42 cellular contexts compared by ENCODE assay signal in the genomic region with DNA sequence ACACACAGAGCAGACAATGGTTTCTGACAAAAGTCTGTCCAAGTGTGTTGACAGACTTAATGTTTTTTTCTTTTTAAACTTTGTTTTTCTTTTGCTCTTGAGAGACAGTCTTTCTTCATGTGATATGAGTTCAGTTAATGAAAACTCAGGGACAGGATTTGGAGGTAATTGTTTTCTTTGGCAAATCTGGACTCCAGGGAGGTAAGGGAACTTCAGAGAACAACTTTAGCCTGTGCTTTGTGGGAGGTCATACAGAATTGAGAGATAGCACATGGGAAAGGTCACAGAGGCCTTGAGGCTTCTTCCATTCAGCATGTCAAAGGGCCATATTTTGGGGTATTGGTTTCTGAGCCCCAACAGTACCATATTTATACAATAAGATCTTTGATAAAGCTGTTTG. TPM values are rescaled to one million over a fixed set of nuclear protein-coding genes. Genes with fewer than 3 reads are reported as not detected.
"Had no signal": no experiment of that assay in that cellular context is flagged by ENCODE, and none has a peak within 500 bp of the region (broad histone marks: within the 10 kb centered on the region; RNA-seq: fewer than 3 reads in every experiment).

No MANE protein-coding gene starts in this region.

- ATAC-seq: activated naive CD4-positive, alpha-beta T cell treated with anti-CD3 and anti-CD28 coated beads, Interleukin-2, amount 50 U/mL, for 72 hours; activated naive CD8-positive, alpha-beta T cell treated with anti-CD3 and anti-CD28 coated beads, Interleukin-2, amount 50 U/mL, for 24 hours; activated T-cell treated with anti-CD3 and anti-CD28 coated beads, Interleukin-2, amount 50 U/mL, for 4 hours; activated T-cell treated with anti-CD3 and anti-CD28 coated beads, Interleukin-2, amount 50 U/mL, for 72 hours; activated T-helper 17 cell treated with anti-CD3 and anti-CD28 coated beads, Interleukin-2, amount 50 U/mL, for 72 hours; body of pancreas had no signal

- H3K27me3 Mint-ChIP-seq: activated naive CD8-positive, alpha-beta T cell; activated naive CD8-positive, alpha-beta T cell treated with anti-CD3 and anti-CD28 coated beads for 36 hours; activated naive CD8-positive, alpha-beta T cell treated with anti-CD3 and anti-CD28 coated beads, Interleukin-2, amount 10 ng/mL, durations not matched to agents 7 days and 5 days had no signal

- H3K4me1 ChIP-seq: adrenal gland, ascending aorta, body of pancreas, breast epithelium had no signal

- H3K9me3 Mint-ChIP-seq: activated naive CD8-positive, alpha-beta T cell treated with anti-CD3 and anti-CD28 coated beads, Interleukin-2, amount 50 U/mL, for 24 hours; activated T-cell treated with anti-CD3 and anti-CD28 coated beads, Interleukin-2, amount 50 U/mL, for 4 hours; activated T-helper 17 cell treated with anti-CD3 and anti-CD28 coated beads, Interleukin-2, amount 50 U/mL, for 72 hours had no signal

- H3K27ac ChIP-seq: adrenal gland, ascending aorta, body of pancreas, brain microvascular endothelial cell, breast epithelium, cardiac muscle cell had no signal

- H3K4me3 Mint-ChIP-seq: activated naive CD4-positive, alpha-beta T cell treated with anti-CD3 and anti-CD28 coated beads for 36 hours; activated naive CD4-positive, alpha-beta T cell treated with anti-CD3 and anti-CD28 coated beads, Interleukin-2, amount 10 ng/mL, durations not matched to agents 7 days and 5 days; activated naive CD4-positive, alpha-beta T cell treated with anti-CD3 and anti-CD28 coated beads, Interleukin-2, amount 50 U/mL, for 24 hours; activated naive CD8-positive, alpha-beta T cell; activated naive CD8-positive, alpha-beta T cell treated with anti-CD3 and anti-CD28 coated beads for 36 hours; activated naive CD8-positive, alpha-beta T cell treated with anti-CD3 and anti-CD28 coated beads, Interleukin-2, amount 10 ng/mL, durations not matched to agents 7 days and 5 days; activated naive CD8-positive, alpha-beta T cell treated with anti-CD3 and anti-CD28 coated beads, Interleukin-2, amount 50 U/mL, for 24 hours; activated T-cell treated with anti-CD3 and anti-CD28 coated beads, Interleukin-2, amount 50 U/mL, for 24 hours; activated T-cell treated with anti-CD3 and anti-CD28 coated beads, Interleukin-2, amount 50 U/mL, for 4 hours; activated T-cell treated with anti-CD3 and anti-CD28 coated beads, Interleukin-2, amount 50 U/mL, for 72 hours; activated T-helper 1 cell treated with anti-CD3 and anti-CD28 coated beads, Interleukin-12 subunit alpha, Interleukin-12 subunit beta, Interleukin-2, Interleukin-4 antibody, amounts not matched to agents 30 ng/mL and 10 ng/mL and 1 ng/mL, durations not matched to agents 14 hours and 24 hours and 36 hours; activated T-helper 17 cell treated with anti-CD3 and anti-CD28 coated beads, Interleukin-2, amount 50 U/mL, for 72 hours; brain; central memory CD8-positive, alpha-beta T cell had no signal

- H3K36me3 Mint-ChIP-seq: activated naive CD4-positive, alpha-beta T cell treated with anti-CD3 and anti-CD28 coated beads, Interleukin-2, amount 10 ng/mL, durations not matched to agents 7 days and 5 days had no signal

- H3K4me1 Mint-ChIP-seq: activated naive CD4-positive, alpha-beta T cell treated with anti-CD3 and anti-CD28 coated beads, Interleukin-2, amount 10 ng/mL, durations not matched to agents 7 days and 5 days; activated naive CD4-positive, alpha-beta T cell treated with anti-CD3 and anti-CD28 coated beads, Interleukin-2, amount 50 U/mL, for 24 hours; activated naive CD8-positive, alpha-beta T cell treated with anti-CD3 and anti-CD28 coated beads for 36 hours; activated naive CD8-positive, alpha-beta T cell treated with anti-CD3 and anti-CD28 coated beads, Interleukin-2, amount 10 ng/mL, durations not matched to agents 7 days and 5 days; activated naive CD8-positive, alpha-beta T cell treated with anti-CD3 and anti-CD28 coated beads, Interleukin-2, amount 50 U/mL, for 24 hours; central memory CD8-positive, alpha-beta T cell had no signal

- DNase-seq: activated effector memory CD4-positive, alpha-beta T cell treated with anti-CD3 and anti-CD28 coated beads, Interleukin-2, amount 50 U/mL, for 16 hours; activated effector memory CD4-positive, alpha-beta T cell treated with Interleukin-2 at 50 U/mL for 16 hours; activated gamma-delta T cell; activated gamma-delta T cell treated with Interleukin-2 at 50 U/mL for 16 hours; activated naive CD4-positive, alpha-beta T cell; activated naive CD4-positive, alpha-beta T cell treated with anti-CD3 and anti-CD28 coated beads for 36 hours; activated naive CD4-positive, alpha-beta T cell treated with anti-CD3 and anti-CD28 coated beads, Interleukin-2, amount 10 ng/mL, durations not matched to agents 7 days and 5 days; activated naive CD4-positive, alpha-beta T cell treated with anti-CD3 and anti-CD28 coated beads, Interleukin-2, amount 50 U/mL, for 16 hours; activated naive CD4-positive, alpha-beta T cell treated with Interleukin-2 at 50 U/mL for 16 hours; activated naive CD8-positive, alpha-beta T cell treated with anti-CD3 and anti-CD28 coated beads for 36 hours; activated naive CD8-positive, alpha-beta T cell treated with anti-CD3 and anti-CD28 coated beads, Interleukin-2, amount 10 ng/mL, durations not matched to agents 7 days and 5 days; activated naive CD8-positive, alpha-beta T cell treated with anti-CD3 and anti-CD28 coated beads, Interleukin-2, amount 50 U/mL, for 24 hours; activated T-cell treated with anti-CD3 and anti-CD28 coated beads, Interleukin-2, amount 50 U/mL, for 1 hour; activated T-cell treated with anti-CD3 and anti-CD28 coated beads, Interleukin-2, amount 50 U/mL, for 24 hours; activated T-cell treated with anti-CD3 and anti-CD28 coated beads, Interleukin-2, amount 50 U/mL, for 4 hours; activated T-cell treated with anti-CD3 and anti-CD28 coated beads, Interleukin-2, amount 50 U/mL, for 48 hours; activated T-cell treated with anti-CD3 and anti-CD28 coated beads, Interleukin-2, amount 50 U/mL, for 72 hours; adrenal gland; amniotic stem cell; amygdala; anterior cingulate cortex; aorta; body of pancreas; brain microvascular endothelial cell; caudate nucleus; central memory CD4-positive, alpha-beta T cell; cerebellar nuclear complex had no signal

- H3K9me3 ChIP-seq: ascending aorta, body of pancreas had no signal

- H3K36me3 ChIP-seq: adrenal gland, ascending aorta, brain microvascular endothelial cell, breast epithelium, cardiac muscle cell had no signal

- FAIRE-seq: astrocyte, bronchial epithelial cell had no signal

- H3K27ac Mint-ChIP-seq: activated naive CD4-positive, alpha-beta T cell treated with anti-CD3 and anti-CD28 coated beads for 36 hours; activated naive CD4-positive, alpha-beta T cell treated with anti-CD3 and anti-CD28 coated beads, Interleukin-2, amount 10 ng/mL, durations not matched to agents 7 days and 5 days; activated naive CD4-positive, alpha-beta T cell treated with anti-CD3 and anti-CD28 coated beads, Interleukin-2, amount 50 U/mL, for 24 hours; activated naive CD4-positive, alpha-beta T cell treated with anti-CD3 and anti-CD28 coated beads, Interleukin-2, amount 50 U/mL, for 72 hours; activated naive CD8-positive, alpha-beta T cell; activated naive CD8-positive, alpha-beta T cell treated with anti-CD3 and anti-CD28 coated beads for 36 hours; activated naive CD8-positive, alpha-beta T cell treated with anti-CD3 and anti-CD28 coated beads, Interleukin-2, amount 10 ng/mL, durations not matched to agents 7 days and 5 days; activated naive CD8-positive, alpha-beta T cell treated with anti-CD3 and anti-CD28 coated beads, Interleukin-2, amount 50 U/mL, for 24 hours; activated T-cell treated with anti-CD3 and anti-CD28 coated beads, Interleukin-2, amount 50 U/mL, for 24 hours; activated T-cell treated with anti-CD3 and anti-CD28 coated beads, Interleukin-2, amount 50 U/mL, for 72 hours; activated T-helper 1 cell treated with anti-CD3 and anti-CD28 coated beads, Interleukin-12 subunit alpha, Interleukin-12 subunit beta, Interleukin-2, Interleukin-4 antibody, amounts not matched to agents 30 ng/mL and 10 ng/mL and 1 ng/mL, durations not matched to agents 14 hours and 24 hours and 36 hours; activated T-helper 17 cell treated with anti-CD3 and anti-CD28 coated beads, Interleukin-2, amount 50 U/mL, for 72 hours; activated T-helper 2 cell treated with anti-CD3 and anti-CD28 coated beads, Interferon-gamma antibody, Interleukin-2, Interleukin-4, amounts not matched to agents 10 μg/mL and 5 μg/mL and 100 μg/mL, durations not matched to agents 14 hours and 24 hours and 36 hours; brain had no signal

- H3K4me3 ChIP-seq: adrenal gland, ascending aorta, body of pancreas, breast epithelium, cardiac muscle cell had no signal

- H3K27me3 ChIP-seq: adrenal gland, ascending aorta, body of pancreas, brain microvascular endothelial cell, breast epithelium, cardiac muscle cell had no signal

RNA-seq across cellular contexts. Expression of gene C9orf153, which starts 9.3 kb away (rescaled TPM):
- total RNA-seq: ascending aorta, astrocyte, cardiac septum, chondrocyte had no signal
- polyA plus RNA-seq: aorta, cardiac muscle cell had no signal
